8 cellular contexts compared by ENCODE assay signal in genomic region chr17:73166731-73167581, GRCh38. TPM values are rescaled to one million over a fixed set of nuclear protein-coding genes. Genes with fewer than 3 reads are reported as not detected.
A peak's percentile ranks its signal among the peaks of the same experiment; 100 is the strongest.
DNase-seq lines count a peak whose midpoint lies in the region; ATAC-seq, FAIRE-seq and TF ChIP-seq lines count a peak whose summit lies in the region.

No MANE protein-coding gene starts in this region.

- H3K27ac ChIP-seq in K562 (ENCODE audit: extremely low read depth, low read depth, low read length) (no peak overlapping the region), sigmoid colon (no peak overlapping the region)

- no peaks in the 10 kb centered on the region for H3K9me3 Mint-ChIP-seq in activated CD8-positive, alpha-beta memory T cell treated with anti-CD3 and anti-CD28 coated beads, Interleukin-2, amount 10 ng/mL, durations not matched to agents 7 days and 5 days (ENCODE audit: low read depth)
- no peaks in the 10 kb centered on the region for H3K9me3 Mint-ChIP-seq in osteocyte (ENCODE audit: unreplicated experiment)

- no peaks in the 10 kb centered on the region for H3K36me3 Mint-ChIP-seq in activated CD8-positive, alpha-beta memory T cell treated with anti-CD3 and anti-CD28 coated beads, Interleukin-2, amount 10 ng/mL, durations not matched to agents 7 days and 5 days
- H3K36me3 Mint-ChIP-seq in osteocyte (ENCODE audit: unreplicated experiment) = peaks cover 34% of the 10 kb centered on the region

- TF ChIP-seq CTCF in K562 (IDR thresholded peaks at IDR 0.05 in 2 of 3, conservative IDR thresholded peaks at IDR 0.05 in 1 of 3; ENCODE audit: insufficient read depth in 2 of 3, low read depth in 1 of 3, low read length in 3 of 3) = no peak
- no peak for TF ChIP-seq CTCF in osteocyte (IDR thresholded peaks at IDR 0.05)
- no peak for TF ChIP-seq CTCF in sigmoid colon (IDR thresholded peaks at IDR 0.05)

- H3K79me2 ChIP-seq in K562 (ENCODE audit: control insufficient read depth, insufficient read depth, low read length) = no peaks in the 10 kb centered on the region

- peak overlapping the region; percentile 52 for H3K4me3 Mint-ChIP-seq in activated CD8-positive, alpha-beta memory T cell treated with anti-CD3 and anti-CD28 coated beads, Interleukin-2, amount 10 ng/mL, durations not matched to agents 7 days and 5 days
- peak overlapping the region; percentile 92 for H3K4me3 Mint-ChIP-seq in osteocyte (ENCODE audit: unreplicated experiment)

- BruUV-seq in K562 (replicated peaks; lab: Mats Ljungman, UMichigan) = no TSS peak

- H3K4me1 Mint-ChIP-seq in activated CD8-positive, alpha-beta memory T cell treated with anti-CD3 and anti-CD28 coated beads, Interleukin-2, amount 10 ng/mL, durations not matched to agents 7 days and 5 days = peaks cover 36% of the 10 kb centered on the region
- peaks cover 55% of the 10 kb centered on the region for H3K4me1 Mint-ChIP-seq in osteocyte (ENCODE audit: unreplicated experiment)

- H3K4me2 ChIP-seq in K562 (ENCODE audit: insufficient read depth, low read length) = no peak overlapping the region

- FAIRE-seq in K562 (lab: Jason Lieb, UNC) = no peak

- no peak for TF ChIP-seq RAD21 in K562 (CRISPR knock-in tag; conservative IDR thresholded peaks at IDR 0.05 in 1 of 2, IDR thresholded peaks at IDR 0.05 in 1 of 2)

- POLR2A ChIA-PET in K562 (lab: Yijun Ruan, JAX) = interaction anchor here (0.8 kb wide), 1 partner anchor 10 kb away, joined by 4 read pairs; no protein-coding TSS in a partner anchor

- no peak overlapping the region for H2AFZ ChIP-seq in K562 (ENCODE audit: low read depth, low read length)

- H4K20me1 ChIP-seq in K562 (replicated peaks; ENCODE audit: control insufficient read depth, insufficient read depth, low read length) = peaks cover 6% of the 10 kb centered on the region; the same call in 1 of the 2 replicates

- H3K9me1 ChIP-seq in K562 (ENCODE audit: control insufficient read depth, insufficient read depth, low read length) = no peaks in the 10 kb centered on the region

- no peaks in the 10 kb centered on the region for H3K36me3 ChIP-seq in K562 (ENCODE audit: control insufficient read depth, insufficient read depth, low read length)
- H3K36me3 ChIP-seq in sigmoid colon = no peaks in the 10 kb centered on the region

- in situ Hi-C loops in K562 (cut with MboI) = no loop called here

- H3K27ac Mint-ChIP-seq in activated CD8-positive, alpha-beta memory T cell treated with anti-CD3 and anti-CD28 coated beads, Interleukin-2, amount 10 ng/mL, durations not matched to agents 7 days and 5 days = no peak overlapping the region
- H3K27ac Mint-ChIP-seq in osteocyte (ENCODE audit: unreplicated experiment) = peak overlapping the region; percentile 47

- H3K4me3 ChIP-seq in K562 = no peak overlapping the region
- peak overlapping the region in 2 of 4 donors; percentile 28 to 37 for H3K4me3 ChIP-seq in sigmoid colon

- CTCF ChIA-PET in activated CD8-positive, alpha-beta memory T cell treated with anti-CD3 and anti-CD28 coated beads, Interleukin-2, amount 10 ng/mL, durations not matched to agents 7 days and 5 days (lab: Charles Lee) = interaction anchor here (0.8 to 1.4 kb wide), 5 partner anchors 440 to 610 kb away, joined by 3 to 4 read pairs (median 3); no protein-coding TSS in a partner anchor
- CTCF ChIA-PET in K562 (lab: Yijun Ruan, JAX; ENCODE audit: low intra/inter-chr PET ratio) = no interaction called here

- peaks cover 0 to 18% of the 10 kb centered on the region in 2 experiments; a peak in 2 of 5 replicates for H3K4me1 ChIP-seq in K562 (replicated peaks in 1 of 2; ENCODE audit: control insufficient read depth in 2 of 2, insufficient read depth in 2 of 2, low read length in 2 of 2)
- H3K4me1 ChIP-seq in sigmoid colon = peaks cover 0 to 28% (median 22%) of the 10 kb centered on the region in 4 donors

- WGBS in K562 (ENCODE audit: insufficient coverage, low coverage, missing lambda C conversion rate) = 4% methylated on average over 8 of the region's 8 CpGs
- 21 to 40% methylated on average over 8 of the region's 8 CpGs for WGBS in sigmoid colon, 2 donors

- no peak for DNase-seq in activated CD8-positive, alpha-beta memory T cell treated with anti-CD3 and anti-CD28 coated beads, Interleukin-2, amount 10 ng/mL, durations not matched to agents 7 days and 5 days
- no peak for DNase-seq in activated CD8-positive, alpha-beta memory T cell treated with anti-CD3 and anti-CD28 coated beads for 24 hours
- no peak for DNase-seq in K562 (ENCODE audit: extremely low read depth in 1 of 4, low spot score in 3 of 4)
- DNase-seq in osteocyte (ENCODE audit: extremely low spot score, unreplicated experiment) = no peak
- no peak for DNase-seq in NCI-H2196 treated with DMSO at 0.1 percent for 48 hours (lab: John Stamatoyannopoulos, UW; ENCODE audit: unreplicated experiment)
- DNase-seq in NCI-H187 treated with DMSO at 0.1 percent for 48 hours (lab: John Stamatoyannopoulos, UW) = no peak
- DNase-seq in sigmoid colon = no peak

- no peak for ATAC-seq in activated CD8-positive, alpha-beta memory T cell treated with anti-CD3 and anti-CD28 coated beads, Interleukin-2, amount 10 ng/mL, durations not matched to agents 7 days and 5 days
- ATAC-seq in HG03575 (IDR thresholded peaks at IDR 0.05; ENCODE audit: extremely low read depth, insufficient number of reproducible peaks, low FRiP score, unreplicated experiment) = peak; percentile 35
- ATAC-seq in K562 = no peak

- intact Hi-C loops in K562 (cut with micrococcal nuclease) = no loop called here
- intact Hi-C loops in sigmoid colon (cut with DNase I) = no loop called here

- H3K9me3 ChIP-seq in K562 (replicated peaks; ENCODE audit: control insufficient read depth, insufficient read depth, low read depth, low read length) (no peaks in the 10 kb centered on the region), sigmoid colon (no peaks in the 10 kb centered on the region)

- H3K27me3 ChIP-seq in K562 (ENCODE audit: control insufficient read depth in 2 of 2, insufficient read depth in 2 of 2, low read length in 2 of 2) (peaks cover 59 to 64% of the 10 kb centered on the region in 2 experiments), sigmoid colon (peaks cover 9 to 79% (median 31%) of the 10 kb centered on the region in 3 donors)

- no peak overlapping the region for H3K9ac ChIP-seq in K562 (ENCODE audit: insufficient read depth in 1 of 2, low read depth in 2 of 2, low read length in 2 of 2)

- TF ChIP-seq POLR2A in K562 (conservative IDR thresholded peaks at IDR 0.05) = no peak
- TF ChIP-seq POLR2A in sigmoid colon (IDR thresholded peaks at IDR 0.05) = no peak

- H3K27me3 Mint-ChIP-seq in activated CD8-positive, alpha-beta memory T cell treated with anti-CD3 and anti-CD28 coated beads, Interleukin-2, amount 10 ng/mL, durations not matched to agents 7 days and 5 days = peaks cover 71% of the 10 kb centered on the region
- H3K27me3 Mint-ChIP-seq in osteocyte (ENCODE audit: unreplicated experiment) = peaks cover 9% of the 10 kb centered on the region

- TF ChIP-seq EP300 in K562 (IDR thresholded peaks at IDR 0.05; ENCODE audit: low read length) = no peak
- TF ChIP-seq EP300 in sigmoid colon (IDR thresholded peaks at IDR 0.05) = no peak

RNA-seq across cellular contexts. Expression of gene SSTR2, which starts 2.1 kb away (rescaled TPM):
- total RNA-seq in activated CD8-positive, alpha-beta memory T cell treated with anti-CD3 and anti-CD28 coated beads, Interleukin-2, amount 10 ng/mL, durations not matched to agents 7 days and 5 days = under 1 TPM in 1 of 2 experiments, not detected in 1; 0.40 TPM
- total RNA-seq in K562 (2011; cell fraction: chromatin; rRNA removed; ENCODE audit: low replicate concordance) = not detected in 2 replicates
- total RNA-seq in K562 (2011; cell fraction: nucleolus; rRNA removed) = not detected in 2 replicates
- not detected in 2 replicates for total RNA-seq in K562 (2011; cell fraction: nucleoplasm; rRNA removed)
- not detected in 2 replicates for total RNA-seq in K562 (2014; rRNA removed)
- total RNA-seq in K562 (2014; rRNA removed; fragmentation: Illumina TruSeq; extraction: Trizol) = not detected in 2 replicates
- total RNA-seq in K562 (2015; rRNA removed; fragmentation: Illumina TruSeq; extraction: Trizol) = not detected in 2 replicates
- not detected in 2 replicates for total RNA-seq in K562 (2021)
- not detected in 2 replicates for polyA plus RNA-seq in K562 (2011; rRNA removed)
- not detected in 2 replicates for polyA plus RNA-seq in K562 (2011; cell fraction: cytosol; rRNA removed)
- not detected in 2 replicates for polyA plus RNA-seq in K562 (2011; cell fraction: nucleus; rRNA removed)
- 0.04 TPM in 2 replicates for polyA plus RNA-seq in K562 (2012)
- polyA plus RNA-seq in K562 (2014; fragmentation: Illumina TruSeq; extraction: Trizol) = not detected in 2 replicates
- polyA plus RNA-seq in K562 (2014; fragmentation: Nextera tagmentation; extraction: Ambion mirVana) = under 1 TPM in 1 of 2 experiments, not detected in 1; 0.03 TPM
- not detected in 2 replicates for polyA plus RNA-seq in K562 (2014; rRNA removed)
- not detected in 2 replicates for polyA minus RNA-seq in K562 (2011; rRNA and poly(A)+ RNA removed)
- polyA minus RNA-seq in K562 (2011; cell fraction: cytosol; rRNA and poly(A)+ RNA removed) = not detected in 2 replicates
- polyA minus RNA-seq in K562 (2011; cell fraction: nucleus; rRNA and poly(A)+ RNA removed) = not detected in 2 replicates
- total RNA-seq in osteocyte = 28.6 and 29.9 TPM in 2 replicates
- under 1 TPM; under 0.01 to 0.54 (median 0.30) TPM for total RNA-seq in sigmoid colon
- polyA plus RNA-seq in sigmoid colon = under 1 TPM; 0.46 to 0.95 (median 0.60) TPM

RNA-seq across cellular contexts. Expression of gene COG1, which starts 25.9 kb away (rescaled TPM):
- total RNA-seq in activated CD8-positive, alpha-beta memory T cell treated with anti-CD3 and anti-CD28 coated beads, Interleukin-2, amount 10 ng/mL, durations not matched to agents 7 days and 5 days = 10 to 100 TPM; 26.6 to 33.9 TPM
- 66.6 and 89.3 TPM in 2 replicates for total RNA-seq in K562 (2011; cell fraction: chromatin; rRNA removed; ENCODE audit: low replicate concordance)
- 46.7 and 60.0 TPM in 2 replicates for total RNA-seq in K562 (2011; cell fraction: nucleolus; rRNA removed)
- 49.8 and 61.1 TPM in 2 replicates for total RNA-seq in K562 (2011; cell fraction: nucleoplasm; rRNA removed)
- total RNA-seq in K562 (2014; rRNA removed) (10.8 and 16.6 TPM in 2 replicates), K562 (2014; rRNA removed; fragmentation: Illumina TruSeq; extraction: Trizol) (12.3 and 14.0 TPM in 2 replicates), K562 (2015; rRNA removed; fragmentation: Illumina TruSeq; extraction: Trizol) (13.8 and 18.5 TPM in 2 replicates), K562 (2021) (23.9 and 26.8 TPM in 2 replicates), osteocyte (45.6 and 45.7 TPM in 2 replicates), sigmoid colon (10 to 100 TPM; 18.5 to 33.5 (median 23.1) TPM)
- polyA plus RNA-seq in K562 (2011; rRNA removed) (16.2 and 22.8 TPM in 2 replicates), K562 (2014; fragmentation: Illumina TruSeq; extraction: Trizol) (19.6 and 28.3 TPM in 2 replicates), K562 (2014; fragmentation: Nextera tagmentation; extraction: Ambion mirVana) (1 to 10 TPM; 9.5 to 9.9 TPM), K562 (2014; rRNA removed) (12.9 and 13.9 TPM in 2 replicates), sigmoid colon (10 to 100 TPM; 17.5 to 19.2 (median 18.0) TPM)
- polyA plus RNA-seq in K562 (2011; cell fraction: cytosol; rRNA removed) = 13.1 and 18.9 TPM in 2 replicates
- 55.2 and 65.8 TPM in 2 replicates for polyA plus RNA-seq in K562 (2011; cell fraction: nucleus; rRNA removed)
- 23.6 and 25.0 TPM in 2 replicates for polyA plus RNA-seq in K562 (2012)
- polyA minus RNA-seq in K562 (2011; rRNA and poly(A)+ RNA removed) = 20.6 and 23.9 TPM in 2 replicates
- 15.8 and 17.8 TPM in 2 replicates for polyA minus RNA-seq in K562 (2011; cell fraction: cytosol; rRNA and poly(A)+ RNA removed)
- 42.4 and 45.0 TPM in 2 replicates for polyA minus RNA-seq in K562 (2011; cell fraction: nucleus; rRNA and poly(A)+ RNA removed)

Comparison
In these comparisons a context has a peak if more than half of its experiments do, and no peak if none do; other contexts are left out.
1. RNA of gene SSTR2, which starts 2.1 kb away (total RNA-seq): 28.6 to 29.9 TPM in osteocyte; 0.40 TPM in activated CD8-positive, alpha-beta memory T cell treated with anti-CD3 and anti-CD28 coated beads, Interleukin-2, amount 10 ng/mL, durations not matched to agents 7 days and 5 days, under 0.01 to 0.54 TPM in sigmoid colon and not detected in K562; every median in the first group is over 10 times any median in the second.